ENCODE assay signal across 24 cellular contexts in the genomic region with DNA sequence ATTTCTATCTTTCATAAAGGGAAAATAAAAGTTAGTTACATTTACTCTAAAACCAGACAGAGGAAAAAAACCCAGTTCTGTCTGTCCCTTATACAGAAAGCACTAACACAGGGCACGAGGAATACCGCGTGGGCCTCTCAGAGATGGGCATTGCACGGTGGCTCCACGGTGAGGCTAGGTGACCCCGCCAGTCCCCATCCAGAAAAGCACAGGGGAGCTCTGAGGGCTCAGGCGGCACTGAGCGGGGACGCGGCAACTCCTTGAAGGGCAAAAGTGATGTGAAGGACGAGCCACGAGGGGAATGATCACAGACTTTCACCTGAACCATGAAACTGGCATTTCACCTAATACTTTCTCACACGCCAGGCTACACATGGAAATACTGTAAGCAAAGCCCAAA. TPM values are rescaled to one million over a fixed set of nuclear protein-coding genes. Genes with fewer than 3 reads are reported as not detected.
DNase-seq lines count a peak whose midpoint lies in the region; ATAC-seq lines count a peak whose summit lies in the region.
"Had no signal": no experiment of that assay in that cellular context is flagged by ENCODE, and none has a peak within 500 bp of the region (broad histone marks: within the 10 kb centered on the region; RNA-seq: fewer than 3 reads in every experiment).

No MANE protein-coding gene starts in this region.

- H3K27me3 Mint-ChIP-seq in activated naive CD8-positive, alpha-beta T cell = no peaks in the 10 kb centered on the region
- no peaks in the 10 kb centered on the region for H3K27me3 Mint-ChIP-seq in activated naive CD8-positive, alpha-beta T cell treated with anti-CD3 and anti-CD28 coated beads, Interleukin-2, amount 50 U/mL, for 24 hours
- no peaks in the 10 kb centered on the region for H3K27me3 Mint-ChIP-seq in IgD-negative memory B cell
- no peaks in the 10 kb centered on the region for H3K27me3 Mint-ChIP-seq in effector memory CD8-positive, alpha-beta T cell
- H3K27me3 Mint-ChIP-seq in stimulated activated naive B cell treated with anti-CD40 and anti-IgM and Interleukin-4, amounts not matched to agents 10 μg/mL and 1 μg/mL and 100 μg/mL, for 72 hours = no peaks in the 10 kb centered on the region

- H3K9me3 Mint-ChIP-seq in activated naive CD8-positive, alpha-beta T cell (ENCODE audit: low read depth) = no peaks in the 10 kb centered on the region
- H3K9me3 Mint-ChIP-seq in activated naive CD8-positive, alpha-beta T cell treated with anti-CD3 and anti-CD28 coated beads, Interleukin-2, amount 50 U/mL, for 24 hours = no peaks in the 10 kb centered on the region
- peaks cover 0 to 9% (median 4%) of the 10 kb centered on the region in 3 donors for H3K9me3 Mint-ChIP-seq in IgD-negative memory B cell
- H3K9me3 Mint-ChIP-seq in effector memory CD8-positive, alpha-beta T cell = no peaks in the 10 kb centered on the region
- no peaks in the 10 kb centered on the region for H3K9me3 Mint-ChIP-seq in stimulated activated naive B cell treated with anti-CD40 and anti-IgM and Interleukin-4, amounts not matched to agents 10 μg/mL and 1 μg/mL and 100 μg/mL, for 72 hours

- no peak for DNase-seq in activated naive CD8-positive, alpha-beta T cell treated with anti-CD3 and anti-CD28 coated beads, Interleukin-2, amount 50 U/mL, for 24 hours
- no peak for DNase-seq in effector memory CD8-positive, alpha-beta T cell
- DNase-seq in stimulated activated naive B cell treated with anti-CD40 and anti-IgM and Interleukin-4, amounts not matched to agents 10 μg/mL and 1 μg/mL and 100 μg/mL, for 72 hours = no peak
- no peak for DNase-seq in HuH-7.5 (ENCODE audit: low spot score)
- DNase-seq: COR-L47; DMS53; KBM-7; MV-4-11; NCI-H1105; NCI-H146; NCI-H1930; NCI-H2107; NCI-H446; NCI-H524 treated with DMSO at 0.1 percent for 48 hours; NCI-H774; NK-92 treated with Interleukin-12 subunit alpha and Interleukin-12 subunit beta, amount 100 ng/mL, for 24 hours; PC-3; SK-N-SH had no signal

- H3K27ac Mint-ChIP-seq in activated naive CD8-positive, alpha-beta T cell = peak overlapping the region; percentile 61
- no peak overlapping the region for H3K27ac Mint-ChIP-seq in activated naive CD8-positive, alpha-beta T cell treated with anti-CD3 and anti-CD28 coated beads, Interleukin-2, amount 50 U/mL, for 24 hours
- peak overlapping the region in 2 of 3 donors; percentile 17 to 27 for H3K27ac Mint-ChIP-seq in IgD-negative memory B cell
- H3K27ac Mint-ChIP-seq in effector memory CD8-positive, alpha-beta T cell = peak overlapping the region; percentile 77 to 89
- peak overlapping the region; percentile 86 for H3K27ac Mint-ChIP-seq in stimulated activated naive B cell treated with anti-CD40 and anti-IgM and Interleukin-4, amounts not matched to agents 10 μg/mL and 1 μg/mL and 100 μg/mL, for 72 hours

- peaks cover 13% of the 10 kb centered on the region for H3K4me1 Mint-ChIP-seq in activated naive CD8-positive, alpha-beta T cell (ENCODE audit: low read depth)
- peaks cover 12% of the 10 kb centered on the region for H3K4me1 Mint-ChIP-seq in activated naive CD8-positive, alpha-beta T cell treated with anti-CD3 and anti-CD28 coated beads, Interleukin-2, amount 50 U/mL, for 24 hours
- peaks cover 8 to 14% (median 11%) of the 10 kb centered on the region in 3 donors for H3K4me1 Mint-ChIP-seq in IgD-negative memory B cell
- peaks cover 8 to 15% of the 10 kb centered on the region in 2 donors for H3K4me1 Mint-ChIP-seq in effector memory CD8-positive, alpha-beta T cell (ENCODE audit: low read depth in 2 of 2)
- peaks cover 18 to 25% of the 10 kb centered on the region in 2 donors for H3K4me1 Mint-ChIP-seq in stimulated activated naive B cell treated with anti-CD40 and anti-IgM and Interleukin-4, amounts not matched to agents 10 μg/mL and 1 μg/mL and 100 μg/mL, for 72 hours

- ATAC-seq in activated naive CD8-positive, alpha-beta T cell treated with anti-CD3 and anti-CD28 coated beads, Interleukin-2, amount 50 U/mL, for 24 hours = no peak
- no peak for ATAC-seq in effector memory CD8-positive, alpha-beta T cell (replicated peaks)
- ATAC-seq in stimulated activated naive B cell treated with anti-CD40 and anti-IgM and Interleukin-4, amounts not matched to agents 10 μg/mL and 1 μg/mL and 100 μg/mL, for 72 hours (replicated peaks) = no peak
- ATAC-seq in HG02642 (IDR thresholded peaks at IDR 0.05; ENCODE audit: poor library complexity, unreplicated experiment) = no peak
- ATAC-seq: GM12878, HCT116, HepG2, PC-3 had no signal

- no peaks in the 10 kb centered on the region for H3K36me3 Mint-ChIP-seq in activated naive CD8-positive, alpha-beta T cell
- H3K36me3 Mint-ChIP-seq in activated naive CD8-positive, alpha-beta T cell treated with anti-CD3 and anti-CD28 coated beads, Interleukin-2, amount 50 U/mL, for 24 hours (ENCODE audit: low read depth) = peaks cover 15% of the 10 kb centered on the region
- peaks cover 8% of the 10 kb centered on the region for H3K36me3 Mint-ChIP-seq in IgD-negative memory B cell
- H3K36me3 Mint-ChIP-seq in effector memory CD8-positive, alpha-beta T cell (ENCODE audit: insufficient read depth) = peaks cover 73% of the 10 kb centered on the region
- peaks cover 9 to 51% of the 10 kb centered on the region in 2 donors for H3K36me3 Mint-ChIP-seq in stimulated activated naive B cell treated with anti-CD40 and anti-IgM and Interleukin-4, amounts not matched to agents 10 μg/mL and 1 μg/mL and 100 μg/mL, for 72 hours

- H3K4me3 Mint-ChIP-seq in activated naive CD8-positive, alpha-beta T cell = no peak overlapping the region
- H3K4me3 Mint-ChIP-seq in activated naive CD8-positive, alpha-beta T cell treated with anti-CD3 and anti-CD28 coated beads, Interleukin-2, amount 50 U/mL, for 24 hours = no peak overlapping the region
- no peak overlapping the region for H3K4me3 Mint-ChIP-seq in IgD-negative memory B cell
- peak overlapping the region in 1 of 2 donors; percentile 12 for H3K4me3 Mint-ChIP-seq in effector memory CD8-positive, alpha-beta T cell
- no peak overlapping the region for H3K4me3 Mint-ChIP-seq in stimulated activated naive B cell treated with anti-CD40 and anti-IgM and Interleukin-4, amounts not matched to agents 10 μg/mL and 1 μg/mL and 100 μg/mL, for 72 hours

RNA-seq across cellular contexts. Expression of gene FBXW11, which starts 35.7 kb away (rescaled TPM):
- 31.0 TPM for polyA plus RNA-seq in IgD-negative memory B cell
